ENCODE assay signal across 17 cellular contexts in the genomic region with DNA sequence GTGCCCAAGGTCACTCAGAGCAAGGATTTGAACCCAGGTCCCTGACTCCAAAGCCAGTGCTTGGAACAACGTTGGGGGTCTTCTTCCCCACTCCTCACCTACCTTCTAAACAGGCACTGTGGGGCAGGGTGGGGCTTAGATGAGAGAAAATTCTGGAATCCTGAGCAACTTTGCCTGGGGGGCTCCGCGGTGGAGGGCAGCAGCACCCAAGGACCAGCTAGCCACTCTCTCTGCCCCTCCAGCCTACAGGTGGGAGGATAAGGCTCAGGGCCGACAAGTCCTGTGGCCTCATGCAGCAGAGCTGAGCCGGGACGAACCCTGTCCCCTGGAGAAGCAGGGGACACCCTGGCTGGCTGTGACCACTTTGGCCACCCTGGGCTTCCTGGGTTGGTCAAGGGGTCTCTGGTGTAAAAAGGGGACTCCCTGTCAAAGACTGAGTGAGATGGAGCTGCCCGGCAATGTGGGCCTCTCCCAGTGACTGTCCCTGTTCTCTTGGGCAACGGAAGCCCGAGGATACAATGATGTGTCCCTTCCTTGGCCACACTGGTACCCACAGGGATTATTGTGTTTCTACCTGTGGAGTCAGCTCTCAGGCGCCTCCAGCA. TPM values are rescaled to one million over a fixed set of nuclear protein-coding genes. Genes with fewer than 3 reads are reported as not detected.
A peak's percentile ranks its signal among the peaks of the same experiment; 100 is the strongest.
DNase-seq lines count a peak whose midpoint lies in the region; ATAC-seq, FAIRE-seq and TF ChIP-seq lines count a peak whose summit lies in the region.
"Had no signal": no experiment of that assay in that cellular context is flagged by ENCODE, and none has a peak within 500 bp of the region (broad histone marks: within the 10 kb centered on the region; RNA-seq: fewer than 3 reads in every experiment).

No MANE protein-coding gene starts in this region.

- no peak overlapping the region for H3K4me2 ChIP-seq in Karpas-422 (ENCODE audit: low read depth, low read length, poor library complexity, severe bottlenecking)

- no peak overlapping the region for H2AFZ ChIP-seq in Karpas-422 (ENCODE audit: low read length)

- H3K79me2 ChIP-seq in Karpas-422 (ENCODE audit: low read length) = no peaks in the 10 kb centered on the region

- intact Hi-C loops in pancreas (cut with DNase I) = no loop called here

- no peaks in the 10 kb centered on the region for H3K9me2 ChIP-seq in Karpas-422 (replicated peaks; ENCODE audit: insufficient read depth, low read length)

- POLR2A ChIA-PET in GM10248 (lab: Yijun Ruan, JAX) = no interaction called here

- H3K27ac ChIP-seq in KOPT-K1 (ENCODE audit: low read depth, low read length, poor library complexity, severe bottlenecking) = peak overlapping the region; percentile 42
- peak overlapping the region in 2 of 4 donors; percentile 17 to 19 for H3K27ac ChIP-seq in pancreas
- H3K27ac ChIP-seq in Karpas-422 (ENCODE audit: low read length) = no peak overlapping the region
- H3K27ac ChIP-seq: HL-60 had no signal

- TF ChIP-seq CTCF in GM10248 (IDR thresholded peaks at IDR 0.05; ENCODE audit: control extremely low read depth, extremely low read depth, low read depth, missing control alignments) (no peak), pancreas (IDR thresholded peaks at IDR 0.05) (no peak)

- DNase-seq in GM10248 (ENCODE audit: extremely low spot score) = peak; percentile 12
- peak; percentile 2 for DNase-seq in iPS-NIHi11 (ENCODE audit: low spot score)
- DNase-seq in pancreas = peak in 4 of 6 donors; percentile 62 to 91 (median 70)
- DNase-seq in NCI-H1105 (lab: John Stamatoyannopoulos, UW) = no peak
- no peak for DNase-seq in Karpas-422
- no peak for DNase-seq in NCI-H2196 treated with DMSO at 0.1 percent for 48 hours (lab: John Stamatoyannopoulos, UW; ENCODE audit: unreplicated experiment)
- DNase-seq: CD8-positive, alpha-beta T cell; DMS153; EL; HCEC 1CT; HFFc6 had no signal

- H3K4me1 ChIP-seq in pancreas = no peaks in the 10 kb centered on the region
- no peaks in the 10 kb centered on the region for H3K4me1 ChIP-seq in Karpas-422 (ENCODE audit: low read length)

- H3K9me3 ChIP-seq in KOPT-K1 (ENCODE audit: insufficient read depth, low read length, poor library complexity, severe bottlenecking) (no peaks in the 10 kb centered on the region), pancreas (no peaks in the 10 kb centered on the region), Karpas-422 (ENCODE audit: low read length) (no peaks in the 10 kb centered on the region)

- H3K27me3 ChIP-seq in pancreas (no peaks in the 10 kb centered on the region), Karpas-422 (ENCODE audit: low read length) (no peaks in the 10 kb centered on the region)

- CTCF ChIA-PET in GM10248 (lab: Yijun Ruan, JAX) = interaction anchor here (1.3 kb wide), 1 partner anchor 56 kb away, joined by 4 read pairs; no protein-coding TSS in a partner anchor

- no peak for FAIRE-seq in pancreas (lab: Jason Lieb, UNC)
- FAIRE-seq: A204.1, D721Med, G401.6, H1 had no signal

- H3K36me3 ChIP-seq in KOPT-K1 (ENCODE audit: insufficient read depth, low read length) = no peaks in the 10 kb centered on the region
- no peaks in the 10 kb centered on the region for H3K36me3 ChIP-seq in pancreas
- no peaks in the 10 kb centered on the region for H3K36me3 ChIP-seq in Karpas-422 (ENCODE audit: insufficient read depth, low read length)

- H3K9ac ChIP-seq in Karpas-422 (ENCODE audit: low read length) = no peak overlapping the region

- 37 to 46% methylated on average over 10 of the region's 10 CpGs for WGBS in pancreas, 2 donors

- no peaks in the 10 kb centered on the region for H4K20me1 ChIP-seq in Karpas-422 (ENCODE audit: insufficient read depth, low read depth, low read length)

- H3K4me3 ChIP-seq in pancreas (no peak overlapping the region), Karpas-422 (ENCODE audit: low read length) (no peak overlapping the region)

- peak; percentile 10 to 27 (median 16) for ATAC-seq in pancreas
- ATAC-seq: CD8-positive, alpha-beta T cell had no signal

RNA-seq across cellular contexts. Expression of a gene that starts 26.5 kb away (rescaled TPM):
- over 10,000 TPM; 11,290 to 24,413 (median 19,239) TPM for total RNA-seq in pancreas
- polyA plus RNA-seq in pancreas = 1,000 to 10,000 TPM; 2,560 to 4,565 TPM
- total RNA-seq in Karpas-422 (2014; rRNA removed; shearing (Covaris generic); ENCODE audit: low replicate concordance) = 0.19 and 1.9 TPM in 2 replicates

RNA-seq across cellular contexts. Expression of a gene that starts 32.8 kb away (rescaled TPM):
- total RNA-seq in pancreas = 10 to 100 TPM; 16.1 to 31.9 (median 20.3) TPM
- polyA plus RNA-seq in pancreas = 10 to 100 TPM; 56.0 to 69.7 TPM
- total RNA-seq in Karpas-422 (2014; rRNA removed; shearing (Covaris generic); ENCODE audit: low replicate concordance) = 69.2 and 99.2 TPM in 2 replicates

RNA-seq across cellular contexts. Expression of a gene that starts 57.5 kb away (rescaled TPM):
- total RNA-seq in pancreas = 10 to 100 TPM; 17.4 to 33.0 (median 23.2) TPM
- polyA plus RNA-seq in pancreas = 10 to 100 TPM; 67.2 to 68.5 TPM
- total RNA-seq in Karpas-422 (2014; rRNA removed; shearing (Covaris generic); ENCODE audit: low replicate concordance) = 26.8 and 54.8 TPM in 2 replicates

Comparison
In these comparisons a context has a peak if more than half of its experiments do, and no peak if none do; other contexts are left out.
1. DNase-seq: peak in GM10248 (single experiment), iPS-NIHi11 (single experiment) and pancreas (4 of 6); none in NCI-H1105 (single experiment), Karpas-422 (single experiment) and NCI-H2196 treated with DMSO at 0.1 percent for 48 hours (single experiment).
2. RNA of a gene that starts 26.5 kb away (total RNA-seq): 11,290 to 24,413 TPM in pancreas; 0.19 to 1.9 TPM in Karpas-422; every median in the first group is over 1,000 times any median in the second.